9 cellular contexts compared by ENCODE assay signal in the genomic region with DNA sequence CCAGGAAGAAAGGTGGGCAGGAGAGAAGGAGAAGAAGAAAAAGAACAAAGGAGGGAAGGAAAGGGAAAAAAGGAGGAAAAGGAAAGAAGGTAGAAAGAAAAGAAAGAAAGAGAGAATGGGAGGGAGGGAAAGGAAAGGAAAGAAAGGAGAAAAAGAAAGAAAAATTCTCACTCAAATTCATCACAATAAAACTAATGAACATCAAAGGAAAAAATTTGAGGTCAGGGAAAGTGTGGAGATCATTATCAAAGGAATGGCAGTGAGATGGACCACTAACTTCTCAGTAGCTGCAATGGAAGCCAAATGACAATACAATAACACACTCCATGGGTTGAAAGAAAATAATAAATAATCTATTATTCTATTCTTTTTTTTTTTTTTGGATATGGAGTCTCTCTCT.
"Had no signal": no experiment of that assay in that cellular context is flagged by ENCODE, and none has a peak within 500 bp of the region (broad histone marks: within the 10 kb centered on the region; RNA-seq: fewer than 3 reads in every experiment).

No MANE protein-coding gene starts in this region.

- ATAC-seq: HCT116 had no signal

- H3K4me3 ChIP-seq: GM23248, HAP-1 had no signal

- H3K9me3 ChIP-seq: HAP-1 had no signal

- H3K36me3 ChIP-seq: HAP-1 had no signal

- H3K4me1 ChIP-seq: HAP-1 had no signal

- DNase-seq: GM23248, GOT3, H7, IMR-90, KBM-7 had no signal

- H3K27ac ChIP-seq: GM23248, HL-60, KMS-11 had no signal
